ENCODE assay signal across 1 cellular context in the genomic region with DNA sequence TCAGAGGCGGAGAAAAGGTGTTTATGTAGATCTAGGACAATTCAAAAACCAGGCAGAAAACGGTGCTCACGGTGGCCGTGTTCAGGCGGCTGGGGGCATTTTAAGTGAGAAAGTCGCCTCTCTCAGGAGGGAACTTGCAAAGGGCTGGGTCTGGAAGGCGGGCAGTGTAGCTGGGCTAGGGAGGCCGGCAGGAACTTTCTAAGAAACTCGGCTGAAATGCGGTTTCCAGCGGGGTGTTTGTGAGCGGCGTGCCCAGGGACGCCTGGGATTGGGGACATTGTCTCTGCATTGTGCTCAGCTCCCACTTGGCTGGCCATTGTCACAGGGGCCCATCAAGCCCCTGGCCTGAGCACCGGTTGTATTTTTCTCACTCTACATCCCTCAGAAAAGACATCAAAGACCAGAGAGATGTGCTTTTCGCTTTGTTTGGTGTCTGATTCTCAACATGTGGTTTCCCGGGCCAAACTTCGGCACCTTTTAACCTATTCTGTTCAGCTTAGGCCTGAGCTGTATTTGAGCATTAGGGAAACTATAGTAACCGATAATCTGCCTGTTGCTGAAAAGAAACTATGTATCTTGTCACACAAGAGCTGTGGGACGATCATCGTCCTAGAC.
TF ChIP-seq lines count a peak whose summit lies in the region.

No MANE protein-coding gene starts in this region.

TF ChIP-seq in HepG2, 621 proteins besides CTCF, POLR2A, EP300 and RAD21 (continued from another document):
- TF ChIP-seq MIER3 (CRISPR knock-in tag; IDR thresholded peaks at IDR 0.05; ENCODE audit: borderline replicate concordance) = no peak
- no peak for TF ChIP-seq HNRNPK (IDR thresholded peaks at IDR 0.05; ENCODE audit: low read depth, low read length, poor library complexity, severe bottlenecking)
- no peak for TF ChIP-seq PRDM10 (CRISPR knock-in tag; IDR thresholded peaks at IDR 0.05; ENCODE audit: low read depth)
- no peak for TF ChIP-seq SMARCE1 (IDR thresholded peaks at IDR 0.05; ENCODE audit: borderline replicate concordance)
- no peak for TF ChIP-seq REXO4 (CRISPR knock-in tag; IDR thresholded peaks at IDR 0.05; ENCODE audit: borderline replicate concordance)
- TF ChIP-seq ZNF772 (CRISPR knock-in tag; IDR thresholded peaks at IDR 0.05) = no peak
- TF ChIP-seq ZNF577 (CRISPR knock-in tag; IDR thresholded peaks at IDR 0.05; ENCODE audit: borderline replicate concordance, low read depth) = no peak
- TF ChIP-seq E2F2 (CRISPR knock-in tag; IDR thresholded peaks at IDR 0.05; ENCODE audit: borderline replicate concordance) = no peak
- TF ChIP-seq TAF15 (IDR thresholded peaks at IDR 0.05; ENCODE audit: low read depth, low read length, poor library complexity, severe bottlenecking) = no peak
